ENCODE assay signal across 21 cellular contexts in genomic region chr9:76846307-76846706, GRCh38.
"Had no signal": no experiment of that assay in that cellular context is flagged by ENCODE, and none has a peak within 500 bp of the region (broad histone marks: within the 10 kb centered on the region; RNA-seq: fewer than 3 reads in every experiment).

No MANE protein-coding gene starts in this region.

- H3K4me3 ChIP-seq: hepatocyte, right lobe of liver, smooth muscle cell, thoracic aorta, upper lobe of left lung had no signal

- H3K9me3 ChIP-seq: right lobe of liver, thoracic aorta, upper lobe of left lung had no signal

- H3K27ac ChIP-seq: hepatocyte, right lobe of liver, upper lobe of left lung had no signal

- H3K4me1 ChIP-seq: right lobe of liver, upper lobe of left lung had no signal

- DNase-seq: activated CD4-positive, alpha-beta T cell treated with anti-CD3 and anti-CD28 coated beads for 4 hours; activated CD4-positive, CD25-positive, alpha-beta regulatory T cell; activated CD8-positive, alpha-beta memory T cell treated with anti-CD3 and anti-CD28 coated beads, Interleukin-2, amount 10 ng/mL, durations not matched to agents 7 days and 5 days; activated CD8-positive, alpha-beta T cell treated with anti-CD3 and anti-CD28 coated beads for 36 hours; activated effector memory CD4-positive, alpha-beta T cell treated with anti-CD3 and anti-CD28 coated beads, Interleukin-2, amount 50 U/mL, for 16 hours; activated naive CD4-positive, alpha-beta T cell treated with anti-CD3 and anti-CD28 coated beads, Interleukin-2, amount 50 U/mL, for 16 hours; activated naive CD8-positive, alpha-beta T cell treated with anti-CD3 and anti-CD28 coated beads, Interleukin-2, amount 50 U/mL, for 24 hours; activated T-cell treated with anti-CD3 and anti-CD28 coated beads for 4 hours; effector CD4-positive, alpha-beta T cell; foreskin melanocyte; glutamatergic neuron; left ventricle myocardium superior; mammary epithelial cell; midbrain; occipital lobe; right lobe of liver; stimulated activated CD4-positive, alpha-beta T cell treated with anti-CD3 and anti-CD28 coated beads, Interleukin-15, amount 100 ng/mL, for 24 hours; upper lobe of left lung had no signal

- H3K27me3 ChIP-seq: hepatocyte, right lobe of liver, upper lobe of left lung had no signal

- H3K36me3 ChIP-seq: right lobe of liver, upper lobe of left lung had no signal
